In genomic region chr1:89952021-89952995, GRCh38 we compare ENCODE assay signal across 10 cellular contexts. TPM values are rescaled to one million over a fixed set of nuclear protein-coding genes. Genes with fewer than 3 reads are reported as not detected.
A peak's percentile ranks its signal among the peaks of the same experiment; 100 is the strongest.
DNase-seq lines count a peak whose midpoint lies in the region; ATAC-seq and TF ChIP-seq lines count a peak whose summit lies in the region.
"Had no signal": no experiment of that assay in that cellular context is flagged by ENCODE, and none has a peak within 500 bp of the region (broad histone marks: within the 10 kb centered on the region; RNA-seq: fewer than 3 reads in every experiment).

No MANE protein-coding gene starts in this region.

- no peak for DNase-seq in activated CD4-positive, CD25-positive, alpha-beta regulatory T cell (lab: John Stamatoyannopoulos, UW)
- DNase-seq in epithelial cell of proximal tubule (ENCODE audit: low read depth) (peak; percentile 83), stromal cell of bone marrow (ENCODE audit: low read depth) (peak; percentile 74), natural killer cell (no peak)
- DNase-seq: 8988T, NCI-H446 treated with DMSO at 0.1 percent for 48 hours had no signal

- intact Hi-C loops in natural killer cell (cut with micrococcal nuclease): no loop called here

- H3K27ac Mint-ChIP-seq in natural killer cell: no peak overlapping the region

- H3K4me1 Mint-ChIP-seq in natural killer cell: peaks cover 10 to 14% of the 10 kb centered on the region in 2 donors

- H3K9me3 ChIP-seq in KOPT-K1 (ENCODE audit: insufficient read depth, low read length, poor library complexity, severe bottlenecking): no peaks in the 10 kb centered on the region

- ATAC-seq in activated CD4-positive, CD25-positive, alpha-beta regulatory T cell treated with anti-CD3 and anti-CD28 coated beads, Interleukin-2, amount 50 U/mL, for 24 hours: peak; percentile 14 to 19
- no peak for ATAC-seq in GM19455 (IDR thresholded peaks at IDR 0.05; ENCODE audit: unreplicated experiment)
- ATAC-seq in natural killer cell: no peak
- no peak for ATAC-seq in GM21619 (IDR thresholded peaks at IDR 0.05; ENCODE audit: unreplicated experiment)

- no peaks in the 10 kb centered on the region for H3K36me3 ChIP-seq in KOPT-K1 (ENCODE audit: insufficient read depth, low read length)

- H3K4me3 Mint-ChIP-seq in natural killer cell: no peak overlapping the region

- TF ChIP-seq CTCF in epithelial cell of proximal tubule (conservative IDR thresholded peaks at IDR 0.05; ENCODE audit: low read depth, low read length) (no peak), natural killer cell (IDR thresholded peaks at IDR 0.05) (no peak)

- no peaks in the 10 kb centered on the region for H3K36me3 Mint-ChIP-seq in natural killer cell

- H3K27ac ChIP-seq in KOPT-K1 (ENCODE audit: low read depth, low read length, poor library complexity, severe bottlenecking): peak overlapping the region; percentile 6

- no peaks in the 10 kb centered on the region for H3K9me3 Mint-ChIP-seq in natural killer cell

- no peaks in the 10 kb centered on the region for H3K27me3 Mint-ChIP-seq in natural killer cell (ENCODE audit: low read depth in 2 of 2)

- H3K4me3 ChIP-seq in epithelial cell of proximal tubule (ENCODE audit: low read depth, low read length): no peak overlapping the region

RNA-seq across cellular contexts. Expression of gene ZNF326, which starts 42.6 kb away (rescaled TPM):
- 7.6 and 9.1 TPM in 2 replicates for total RNA-seq in epithelial cell of proximal tubule
- total RNA-seq in natural killer cell: 10 to 100 TPM; 44.4 to 49.2 (median 45.7) TPM

Comparison
In these comparisons a context has a peak if more than half of its experiments do, and no peak if none do; other contexts are left out.
1. ATAC-seq: peak in activated CD4-positive, CD25-positive, alpha-beta regulatory T cell treated with anti-CD3 and anti-CD28 coated beads, Interleukin-2, amount 50 U/mL, for 24 hours (2 of 2); none in GM19455 (single experiment), natural killer cell (0 of 3) and GM21619 (single experiment).
2. DNase-seq: peak in epithelial cell of proximal tubule (single experiment) and stromal cell of bone marrow (single experiment); none in activated CD4-positive, CD25-positive, alpha-beta regulatory T cell (0 of 4) and natural killer cell (single experiment).